8 cellular contexts compared by ENCODE assay signal in genomic region chr3:46692566-46692983, GRCh38. TPM values are rescaled to one million over a fixed set of nuclear protein-coding genes. Genes with fewer than 3 reads are reported as not detected.
A peak's percentile ranks its signal among the peaks of the same experiment; 100 is the strongest.
DNase-seq lines count a peak whose midpoint lies in the region; ATAC-seq and TF ChIP-seq lines count a peak whose summit lies in the region.

No MANE protein-coding gene starts in this region.

- TF ChIP-seq CTCF in GM23338 (conservative IDR thresholded peaks at IDR 0.05; ENCODE audit: low read depth in 2 of 2) (no peak), hepatocyte (IDR thresholded peaks at IDR 0.05; ENCODE audit: poor library complexity) (no peak)

- ATAC-seq in GM23338: peak; percentile 6
- ATAC-seq in GM21576 (IDR thresholded peaks at IDR 0.05; ENCODE audit: unreplicated experiment): no peak
- no peak for ATAC-seq in HG03439 (IDR thresholded peaks at IDR 0.05; ENCODE audit: unreplicated experiment)

- peak; percentile 41 for DNase-seq in GM23338 (ENCODE audit: low spot score)
- DNase-seq in SW480 (ENCODE audit: low spot score): peak; percentile 91
- peak; percentile 90 for DNase-seq in hepatocyte (ENCODE audit: low spot score)
- no peak for DNase-seq in posterior vena cava (ENCODE audit: low spot score)
- DNase-seq in occipital lobe (lab: John Stamatoyannopoulos, UW): no peak

- H3K36me3 ChIP-seq in GM23338 (ENCODE audit: insufficient read depth): no peaks in the 10 kb centered on the region
- no peaks in the 10 kb centered on the region for H3K36me3 ChIP-seq in hepatocyte (replicated peaks; ENCODE audit: insufficient read depth, low read depth)
- H3K36me3 ChIP-seq in skeletal muscle satellite cell (ENCODE audit: insufficient read depth, low read length): no peaks in the 10 kb centered on the region

- H3K79me2 ChIP-seq in GM23338 (replicated peaks; ENCODE audit: insufficient read depth) (no peaks in the 10 kb centered on the region), hepatocyte (no peaks in the 10 kb centered on the region)

- H3K4me1 Mint-ChIP-seq in GM23338: peaks cover 15% of the 10 kb centered on the region

- no peak overlapping the region for H3K9ac ChIP-seq in skeletal muscle satellite cell (ENCODE audit: low read depth, low read length)

- H3F3A ChIP-seq in GM23338 (replicated peaks; ENCODE audit: low read depth): no peaks in the 10 kb centered on the region

- H3K27ac ChIP-seq in GM23338 (ENCODE audit: low read depth) (no peak overlapping the region), hepatocyte (peak overlapping the region; percentile 93)

- H3K4me3 ChIP-seq in GM23338: peak overlapping the region; percentile 73
- peak overlapping the region; percentile 82 for H3K4me3 ChIP-seq in hepatocyte
- peak overlapping the region; percentile 71 for H3K4me3 ChIP-seq in skeletal muscle satellite cell (ENCODE audit: low read length)

- H3K9me2 ChIP-seq in GM23338 (ENCODE audit: insufficient read depth): no peaks in the 10 kb centered on the region
- no peaks in the 10 kb centered on the region for H3K9me2 ChIP-seq in hepatocyte (replicated peaks; ENCODE audit: insufficient read depth)

- H3K4me1 ChIP-seq in GM23338 (ENCODE audit: insufficient read depth): no peaks in the 10 kb centered on the region; the same call in 1 of the 2 replicates
- H3K4me1 ChIP-seq in hepatocyte (ENCODE audit: insufficient read depth): peaks cover 12% of the 10 kb centered on the region
- peaks cover 9% of the 10 kb centered on the region for H3K4me1 ChIP-seq in skeletal muscle satellite cell (ENCODE audit: control insufficient read depth, insufficient read depth, low read length)

- H3K9me3 ChIP-seq in hepatocyte (ENCODE audit: low read depth) (no peaks in the 10 kb centered on the region), skeletal muscle satellite cell (replicated peaks; ENCODE audit: low read length) (no peaks in the 10 kb centered on the region)

- H4K20me1 ChIP-seq in GM23338 (replicated peaks; ENCODE audit: insufficient read depth): no peaks in the 10 kb centered on the region
- H4K20me1 ChIP-seq in hepatocyte (ENCODE audit: insufficient read depth, poor library complexity, severe bottlenecking): no peaks in the 10 kb centered on the region

- H2AFZ ChIP-seq in GM23338 (peak overlapping the region; percentile 97; the same call in 1 of the 2 replicates), hepatocyte (peak overlapping the region; percentile 91)

- WGBS in hepatocyte (ENCODE audit: low lambda C conversion rate, missing lambda C conversion rate): 60% methylated on average over 10 of the region's 10 CpGs

- no peaks in the 10 kb centered on the region; the same call in 2 of the 3 replicates for H3K36me3 Mint-ChIP-seq in GM23338 (ENCODE audit: low read depth)

- intact Hi-C loops in posterior vena cava (cut with DNase I): no loop called here

- peak overlapping the region; percentile 73 for H3K4me3 Mint-ChIP-seq in GM23338

- H3K27me3 Mint-ChIP-seq in GM23338 (ENCODE audit: insufficient read depth, low read depth, poor library complexity): peaks cover 36% of the 10 kb centered on the region

- H3K27ac Mint-ChIP-seq in GM23338: no peak overlapping the region

- peaks cover 29% of the 10 kb centered on the region for H3K27me3 ChIP-seq in GM23338 (ENCODE audit: insufficient read depth)
- no peaks in the 10 kb centered on the region for H3K27me3 ChIP-seq in hepatocyte
- peaks cover 14% of the 10 kb centered on the region for H3K27me3 ChIP-seq in skeletal muscle satellite cell (ENCODE audit: control insufficient read depth, insufficient read depth, low read length)

- H3K4me2 ChIP-seq in GM23338: peak overlapping the region; percentile 91
- H3K4me2 ChIP-seq in hepatocyte: peak overlapping the region; percentile 100
- H3K4me2 ChIP-seq in skeletal muscle satellite cell (ENCODE audit: low read length): peak overlapping the region; percentile 89

- H3K9me3 Mint-ChIP-seq in GM23338: no peaks in the 10 kb centered on the region

TF ChIP-seq in GM23338, 12 proteins besides CTCF, POLR2A, EP300 and RAD21:
- TF ChIP-seq ZNF462 (CRISPR knock-in tag; IDR thresholded peaks at IDR 0.05) (no peak), ZNF114 (CRISPR knock-in tag; IDR thresholded peaks at IDR 0.05) (no peak), CREB1 (CRISPR knock-in tag; IDR thresholded peaks at IDR 0.05; ENCODE audit: low read depth) (no peak)

RNA-seq across cellular contexts. Expression of gene ALS2CL, which starts 0.9 kb away (rescaled TPM):
- total RNA-seq in GM23338 (2014; rRNA removed; shearing (Covaris generic)): 8.7 and 11.8 TPM in 2 replicates
- polyA plus RNA-seq in GM23338 (2016; fragmentation: Nextera tagmentation; extraction: Ambion mirVana) (2.6 and 3.4 TPM in 2 replicates), hepatocyte (15.2 and 17.2 TPM in 2 replicates)
- total RNA-seq in hepatocyte (8.5 and 14.4 TPM in 2 replicates), posterior vena cava (10 to 100 TPM; 12.1 to 12.5 TPM), occipital lobe (3.9 TPM)
- total RNA-seq in skeletal muscle satellite cell (2012; rRNA removed): 0.22 and 0.25 TPM in 2 replicates

RNA-seq across cellular contexts. Expression of gene TMIE, which starts 8.6 kb away (rescaled TPM):
- total RNA-seq in GM23338 (2014; rRNA removed; shearing (Covaris generic)): 0.16 and 1.2 TPM in 2 replicates
- polyA plus RNA-seq in GM23338 (2016; fragmentation: Nextera tagmentation; extraction: Ambion mirVana) (0.70 and 0.84 TPM in 2 replicates), hepatocyte (0.51 and 0.69 TPM in 2 replicates)
- total RNA-seq in hepatocyte (0.12 and 0.37 TPM in 2 replicates), posterior vena cava (1 to 10 TPM; 1.4 TPM), occipital lobe (2.5 TPM)
- total RNA-seq in skeletal muscle satellite cell (2012; rRNA removed): under 0.01 TPM in 1 of 2 replicates, not detected in the other

RNA-seq across cellular contexts. Expression of gene PRSS50, which starts 25.1 kb away (rescaled TPM):
- 1.4 and 1.5 TPM in 2 replicates for total RNA-seq in GM23338 (2014; rRNA removed; shearing (Covaris generic))
- polyA plus RNA-seq in GM23338 (2016; fragmentation: Nextera tagmentation; extraction: Ambion mirVana) (0.50 and 0.60 TPM in 2 replicates), hepatocyte (1.4 and 1.6 TPM in 2 replicates)
- total RNA-seq in hepatocyte (0.33 and 1.1 TPM in 2 replicates), posterior vena cava (not detected), occipital lobe (0.31 TPM)
- not detected in 2 replicates for total RNA-seq in skeletal muscle satellite cell (2012; rRNA removed)

Comparison
In these comparisons a context has a peak if more than half of its experiments do, and no peak if none do; other contexts are left out.
1. DNase-seq: peak in GM23338 (single experiment), SW480 (single experiment) and hepatocyte (single experiment); none in posterior vena cava (single experiment) and occipital lobe (single experiment).
2. Peak in every context shown above with its lines, with median percentiles within 50 percentile points of each other: H3K4me2 ChIP-seq and H3K4me3 ChIP-seq.